In the genomic region with DNA sequence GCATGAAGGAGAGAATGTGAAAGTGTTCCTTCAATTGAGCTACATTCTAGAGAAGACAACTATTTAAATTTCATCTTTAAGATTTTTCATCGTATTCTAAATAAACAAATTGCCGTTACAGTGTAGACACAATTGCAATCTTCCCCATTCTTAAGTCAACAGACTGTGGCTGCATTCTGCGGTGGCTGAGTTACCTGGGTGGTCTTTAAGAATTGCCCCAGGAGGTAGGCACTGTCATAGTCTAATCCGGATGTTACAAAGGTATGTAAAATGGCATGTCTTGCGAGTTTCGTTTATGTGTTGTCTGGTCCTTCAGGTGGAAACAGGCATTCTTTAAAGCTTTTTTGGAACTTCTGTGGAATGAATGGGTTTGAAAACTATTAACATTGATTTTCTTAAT, we compare ENCODE assay signal across 24 cellular contexts.
"Had no signal": no experiment of that assay in that cellular context is flagged by ENCODE, and none has a peak within 500 bp of the region (broad histone marks: within the 10 kb centered on the region; RNA-seq: fewer than 3 reads in every experiment).

No MANE protein-coding gene starts in this region.

- ATAC-seq: gastrocnemius medialis; left colon; naive thymus-derived CD8-positive, alpha-beta T cell; psoas muscle; stimulated activated memory B cell treated with anti-CD40 and anti-IgM and Interleukin-4, amounts not matched to agents 10 μg/mL and 1 μg/mL and 100 μg/mL, for 72 hours; stimulated activated naive CD8-positive, alpha-beta T cell treated with anti-CD3 and anti-CD28 coated beads, Interleukin-15, amount 100 ng/mL, for 72 hours had no signal

- H3K27ac ChIP-seq: gastrocnemius medialis, hepatocyte, parathyroid adenoma, psoas muscle, sigmoid colon, upper lobe of left lung had no signal

- H3K9me3 ChIP-seq: gastrocnemius medialis, psoas muscle, sigmoid colon, upper lobe of left lung had no signal

- H3K4me3 ChIP-seq: gastrocnemius medialis, hepatocyte, psoas muscle, sigmoid colon, upper lobe of left lung had no signal

- H3K4me2 ChIP-seq: hepatocyte had no signal

- H3K27me3 ChIP-seq: gastrocnemius medialis, hepatocyte, sigmoid colon, upper lobe of left lung had no signal

- H3K36me3 ChIP-seq: gastrocnemius medialis, sigmoid colon, upper lobe of left lung had no signal

- H3K79me2 ChIP-seq: hepatocyte, parathyroid adenoma had no signal

- DNase-seq: activated CD4-positive, alpha-beta T cell treated with anti-CD3 and anti-CD28 coated beads for 4 hours; activated CD4-positive, alpha-beta T cell treated with anti-CD3 and anti-CD28 coated beads, Interleukin-2, amount 50 U/mL, for 4 hours; activated CD8-positive, alpha-beta memory T cell treated with anti-CD3 and anti-CD28 coated beads for 24 hours; activated effector memory CD4-positive, alpha-beta T cell treated with Interleukin-2 at 50 U/mL for 16 hours; activated naive CD4-positive, alpha-beta T cell treated with Interleukin-2 at 50 U/mL for 16 hours; anterior cingulate cortex; gastrocnemius medialis; glutamatergic neuron; kidney; left colon; naive thymus-derived CD8-positive, alpha-beta T cell; occipital lobe; psoas muscle; sigmoid colon; small intestine; stimulated activated CD4-positive, alpha-beta T cell treated with anti-CD3 and anti-CD28 coated beads, Interleukin-1b, Interleukin-23, amount 100 ng/mL, for 48 hours; stimulated activated CD4-positive, alpha-beta T cell treated with anti-CD3 and anti-CD28 coated beads, Interleukin-4, amount 100 ng/mL, for 4 hours; stimulated activated CD8-positive, alpha-beta memory T cell treated with anti-CD3 and anti-CD28 coated beads, Interleukin-4, amount 100 ng/mL, for 48 hours; stimulated activated naive CD8-positive, alpha-beta T cell treated with anti-CD3 and anti-CD28 coated beads, Interleukin-15, amount 100 ng/mL, for 72 hours; substantia nigra; upper lobe of left lung had no signal

- H3K4me1 ChIP-seq: parathyroid adenoma, upper lobe of left lung had no signal

- H2AFZ ChIP-seq: hepatocyte, parathyroid adenoma had no signal

- H3K9ac ChIP-seq: parathyroid adenoma had no signal
